In the genomic region with DNA sequence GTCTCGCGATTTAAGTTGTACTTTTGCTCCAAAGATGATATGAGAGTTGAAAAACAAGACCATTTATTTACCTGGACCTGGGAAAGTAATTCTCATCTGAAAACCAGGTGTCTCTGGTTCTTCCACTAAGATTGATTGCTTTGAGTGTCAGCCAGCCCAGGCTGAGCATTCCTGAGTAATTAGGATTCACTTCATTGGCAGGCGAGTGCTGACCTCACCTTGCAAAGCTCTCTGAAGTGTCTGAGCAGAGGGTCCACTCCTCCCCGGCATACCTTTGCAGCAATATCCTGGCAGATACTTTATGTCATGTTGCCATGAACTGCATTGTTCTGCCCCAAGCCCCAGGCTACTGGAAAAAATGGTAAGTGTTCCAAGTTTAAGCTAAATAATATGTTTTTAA, we compare ENCODE assay signal across 25 cellular contexts.
DNase-seq lines count a peak whose midpoint lies in the region; ATAC-seq and TF ChIP-seq lines count a peak whose summit lies in the region.
"Had no signal": no experiment of that assay in that cellular context is flagged by ENCODE, and none has a peak within 500 bp of the region (broad histone marks: within the 10 kb centered on the region; RNA-seq: fewer than 3 reads in every experiment).

No MANE protein-coding gene starts in this region.

- no peak overlapping the region for H3K18ac ChIP-seq in H9 (ENCODE audit: insufficient read length, low read depth, low read length)

- H3K27ac Mint-ChIP-seq in H9, result peak overlapping the region in 2 of 3 experiments; percentile 27 to 83; a peak in 2 of 7 replicates
- peak overlapping the region; percentile 29 for H3K27ac Mint-ChIP-seq in progenitor cell of endocrine pancreas
- H3K27ac Mint-ChIP-seq: CD4-positive, CD25-positive, alpha-beta regulatory T cell; T-helper 2 cell treated with Interferon-gamma antibody and Interleukin-4, amounts not matched to agents 5 μg/mL and 100 μg/mL, for 36 hours had no signal

- no peak overlapping the region for H3K4ac ChIP-seq in H9 (ENCODE audit: low read depth, low read length)

- H3K79me1 ChIP-seq in H9 (ENCODE audit: insufficient read depth, low read depth, low read length, poor library complexity, severe bottlenecking), result no peaks in the 10 kb centered on the region

- no peak overlapping the region for H2AFZ ChIP-seq in H9 (ENCODE audit: low read length)

- no peaks in the 10 kb centered on the region; a peak in 1 of 5 replicates for H3K9me3 Mint-ChIP-seq in H9
- no peaks in the 10 kb centered on the region for H3K9me3 Mint-ChIP-seq in progenitor cell of endocrine pancreas (ENCODE audit: low read depth)
- H3K9me3 Mint-ChIP-seq: CD4-positive, CD25-positive, alpha-beta regulatory T cell; T-helper 2 cell treated with Interferon-gamma antibody and Interleukin-4, amounts not matched to agents 5 μg/mL and 100 μg/mL, for 36 hours had no signal

- H3K4me1 Mint-ChIP-seq in H9, result peaks cover 12% of the 10 kb centered on the region in 2 experiments
- H3K4me1 Mint-ChIP-seq in progenitor cell of endocrine pancreas (ENCODE audit: low read depth), result peaks cover 12% of the 10 kb centered on the region
- H3K4me1 Mint-ChIP-seq: CD4-positive, CD25-positive, alpha-beta regulatory T cell had no signal

- H3K9me3 ChIP-seq in H9 (ENCODE audit: control insufficient read depth, low read depth, low read length), result no peaks in the 10 kb centered on the region
- H3K9me3 ChIP-seq: esophagus muscularis mucosa, gastrocnemius medialis, HAP-1, left ventricle myocardium inferior, uterus had no signal

- no peak for TF ChIP-seq CTCF in H9 (conservative IDR thresholded peaks at IDR 0.05)
- no peak for TF ChIP-seq CTCF in progenitor cell of endocrine pancreas (IDR thresholded peaks at IDR 0.05; ENCODE audit: unreplicated experiment)

- no peak overlapping the region for H2BK5ac ChIP-seq in H9 (ENCODE audit: insufficient read length, low read length)

- peak; percentile 56 for DNase-seq in H9
- peak; percentile 24 to 73 for DNase-seq in T47D (ENCODE audit: low read depth in 1 of 2, low spot score in 1 of 2)
- DNase-seq in islet precursor cell, result peak; percentile 96
- no peak for DNase-seq in progenitor cell of endocrine pancreas (ENCODE audit: low spot score, unreplicated experiment)
- no peak for DNase-seq in NCI-H128 (lab: John Stamatoyannopoulos, UW; ENCODE audit: unreplicated experiment)
- DNase-seq in stimulated activated naive CD4-positive, alpha-beta T cell (lab: John Stamatoyannopoulos, UW), result no peak
- DNase-seq: activated CD4-positive, alpha-beta T cell treated with anti-CD3 and anti-CD28 coated beads, Interleukin-2, amount 50 U/mL, for 4 hours; activated effector memory CD4-positive, alpha-beta T cell treated with Interleukin-2 at 50 U/mL for 16 hours; CD4-positive, CD25-positive, alpha-beta regulatory T cell; DMS 273 treated with DMSO at 0.1 percent for 48 hours; effector memory CD4-positive, alpha-beta T cell; gastrocnemius medialis; GDM1; KG1; left ventricle myocardium inferior; NCI-H2029 treated with DMSO at 0.1 percent for 48 hours; NCI-H510A; stimulated activated CD4-positive, alpha-beta T cell treated with anti-CD3 and anti-CD28 coated beads, Interleukin-1b, Interleukin-23, amount 100 ng/mL, for 48 hours; uterus; WERI-Rb-1 had no signal

- H3K56ac ChIP-seq in H9 (ENCODE audit: insufficient read length, low read depth, low read length), result no peak overlapping the region

- no peak overlapping the region for H3K9ac ChIP-seq in H9 (ENCODE audit: extremely low read depth, insufficient read length, low read length)

- no peak overlapping the region for H3T11ph ChIP-seq in H9 (ENCODE audit: low read length)

- no peak overlapping the region for H3K4me2 ChIP-seq in H9 (ENCODE audit: insufficient read depth, insufficient read length, low read length)

- H3K36me3 Mint-ChIP-seq in H9 (ENCODE audit: insufficient read depth in 1 of 3, low read depth in 3 of 3) (no peaks in the 10 kb centered on the region), progenitor cell of endocrine pancreas (ENCODE audit: insufficient read depth) (no peaks in the 10 kb centered on the region)
- H3K36me3 Mint-ChIP-seq: CD4-positive, CD25-positive, alpha-beta regulatory T cell had no signal

- H3K14ac ChIP-seq in H9 (ENCODE audit: insufficient read depth, low read length), result no peak overlapping the region

- no peak overlapping the region for H2BK12ac ChIP-seq in H9 (ENCODE audit: insufficient read length, low read depth, low read length)

- H3K27me3 ChIP-seq in H9 (ENCODE audit: insufficient read depth, low read length), result no peaks in the 10 kb centered on the region
- H3K27me3 ChIP-seq: uterus had no signal

- no peaks in the 10 kb centered on the region for H3K23me2 ChIP-seq in H9 (ENCODE audit: insufficient read length, low read depth, low read length, poor library complexity, severe bottlenecking)

- peaks cover 5% of the 10 kb centered on the region; the same call in 1 of the 2 replicates for H3K4me1 ChIP-seq in H9 (ENCODE audit: insufficient read depth, low read length)
- H3K4me1 ChIP-seq: esophagus muscularis mucosa, gastrocnemius medialis, HAP-1, left ventricle myocardium inferior, uterus had no signal

- no peak overlapping the region for H2BK15ac ChIP-seq in H9 (ENCODE audit: low read depth, low read length)

- no peak overlapping the region for H3K4me3 Mint-ChIP-seq in H9
- no peak overlapping the region for H3K4me3 Mint-ChIP-seq in progenitor cell of endocrine pancreas (ENCODE audit: low read depth)
- H3K4me3 Mint-ChIP-seq: CD4-positive, CD25-positive, alpha-beta regulatory T cell; T-helper 2 cell treated with Interferon-gamma antibody and Interleukin-4, amounts not matched to agents 5 μg/mL and 100 μg/mL, for 36 hours had no signal

- H2BK120ac ChIP-seq in H9 (ENCODE audit: low read depth, low read length, poor library complexity, severe bottlenecking), result no peak overlapping the region

- peaks cover under 1% of the 10 kb centered on the region; the same call in 1 of the 2 replicates for H3K27me3 Mint-ChIP-seq in H9 (ENCODE audit: low read depth)
- no peaks in the 10 kb centered on the region for H3K27me3 Mint-ChIP-seq in progenitor cell of endocrine pancreas
- H3K27me3 Mint-ChIP-seq: CD4-positive, CD25-positive, alpha-beta regulatory T cell had no signal

- H4K5ac ChIP-seq in H9 (ENCODE audit: insufficient read length, low read depth, low read length), result no peak overlapping the region

- WGBS in H9 (ENCODE audit: extremely low coverage, insufficient read length, low lambda C conversion rate), result no CpG with 5 or more reads among the region's 4 CpGs

- H4K8ac ChIP-seq in H9 (replicated peaks; ENCODE audit: insufficient read length, low read depth, low read length), result no peak overlapping the region

- H3K27ac ChIP-seq in H9 (ENCODE audit: insufficient read length, low read depth, low read length), result no peak overlapping the region
- H3K27ac ChIP-seq: esophagus muscularis mucosa, gastrocnemius medialis, left ventricle myocardium inferior, uterus, WERI-Rb-1 had no signal

- H4K91ac ChIP-seq in H9 (ENCODE audit: insufficient read length, low read depth, low read length), result no peak overlapping the region

- no peak overlapping the region for H3K23ac ChIP-seq in H9 (ENCODE audit: insufficient read length, low read depth, low read length)

- ATAC-seq in HG03439 (IDR thresholded peaks at IDR 0.05; ENCODE audit: unreplicated experiment), result no peak
- ATAC-seq: gastrocnemius medialis, SK-N-SH treated with all-trans-retinoic acid at 6 μM for 48 hours had no signal

- H2BK20ac ChIP-seq in H9 (ENCODE audit: low read depth, low read length, poor library complexity, severe bottlenecking), result no peak overlapping the region

- in situ Hi-C loops in T47D (cut with HindIII; ENCODE audit: low pct_unique_long_range_greater_than_20kb, low sequenced_read_pairs), result no loop called here

- H2AK5ac ChIP-seq in H9 (ENCODE audit: insufficient read length, low read length), result no peak overlapping the region

- H3K79me2 ChIP-seq in H9 (ENCODE audit: insufficient read depth, low read length), result no peaks in the 10 kb centered on the region

- no peaks in the 10 kb centered on the region for H4K20me1 ChIP-seq in H9 (ENCODE audit: control insufficient read depth, insufficient read depth, insufficient read length)

Comparison
In these comparisons a context has a peak if more than half of its experiments do, and no peak if none do; other contexts are left out.
1. DNase-seq: peak in H9 (single experiment), T47D (2 of 2) and islet precursor cell (single experiment); none in progenitor cell of endocrine pancreas (single experiment), NCI-H128 (single experiment) and stimulated activated naive CD4-positive, alpha-beta T cell (0 of 6).